ENCODE assay signal across 18 cellular contexts in the genomic region with DNA sequence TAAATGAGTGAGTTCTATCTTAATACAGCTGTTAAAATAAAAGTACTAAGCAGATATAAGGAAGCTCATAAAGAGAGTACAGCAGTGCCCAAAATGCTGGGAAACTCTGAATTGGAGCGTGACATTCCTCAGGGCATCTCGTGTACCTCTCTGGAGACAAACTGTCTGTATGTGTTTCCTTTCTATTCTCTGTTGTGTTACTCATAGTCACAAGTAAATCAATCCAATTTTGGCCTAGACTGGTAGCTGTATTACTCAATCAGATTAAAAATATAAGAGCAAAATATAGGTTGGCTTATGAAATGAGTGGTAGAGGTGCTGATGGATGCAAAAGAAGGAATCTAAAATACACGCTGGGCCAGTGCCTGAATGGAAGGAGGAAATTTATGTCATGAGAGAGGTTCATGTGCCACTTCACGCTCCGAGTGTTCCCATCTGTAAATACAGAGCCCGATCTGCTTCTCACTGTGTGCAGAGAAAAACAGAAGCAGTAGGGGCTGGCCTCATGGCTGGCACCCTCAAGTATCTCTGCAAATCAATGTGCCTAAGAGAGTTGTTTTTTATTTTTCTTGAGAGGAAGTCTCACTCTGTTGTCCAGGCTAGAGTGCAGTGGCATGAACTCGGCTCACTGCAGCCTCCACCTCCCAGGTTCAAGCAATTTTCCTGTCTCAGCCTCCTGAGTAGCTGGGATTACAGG. TPM values are rescaled to one million over a fixed set of nuclear protein-coding genes. Genes with fewer than 3 reads are reported as not detected.
DNase-seq lines count a peak whose midpoint lies in the region; ATAC-seq and TF ChIP-seq lines count a peak whose summit lies in the region.
"Had no signal": no experiment of that assay in that cellular context is flagged by ENCODE, and none has a peak within 500 bp of the region (broad histone marks: within the 10 kb centered on the region; RNA-seq: fewer than 3 reads in every experiment).

No MANE protein-coding gene starts in this region.

- H3K79me1 ChIP-seq in IMR-90 (ENCODE audit: low read depth in 1 of 2, low read length in 2 of 2) (no peaks in the 10 kb centered on the region), mesenchymal stem cell (replicated peaks; ENCODE audit: low read length, poor library complexity, severe bottlenecking) (no peaks in the 10 kb centered on the region)

- peak overlapping the region in 2 of 3 donors; percentile 5 to 38 for H3K27ac Mint-ChIP-seq in CD4-positive, CD25-positive, alpha-beta regulatory T cell
- peak overlapping the region; percentile 59 for H3K27ac Mint-ChIP-seq in activated CD4-positive, alpha-beta memory T cell treated with anti-CD3 and anti-CD28 coated beads for 36 hours
- peak overlapping the region in 1 of 7 donors; percentile 8 for H3K27ac Mint-ChIP-seq in CD4-positive, alpha-beta memory T cell
- H3K27ac Mint-ChIP-seq: dendritic cell treated with granulocyte-macrophage colony-stimulating factor and Interleukin-4, amounts not matched to agents 40 ng/mL and 50 ng/mL, for 4 days; IgD-negative memory B cell; stimulated activated memory B cell treated with anti-CD40 and anti-IgM and Interleukin-4, amounts not matched to agents 10 μg/mL and 1 μg/mL and 100 μg/mL, for 72 hours had no signal

- no peaks in the 10 kb centered on the region for H3K36me3 Mint-ChIP-seq in CD4-positive, CD25-positive, alpha-beta regulatory T cell
- no peaks in the 10 kb centered on the region for H3K36me3 Mint-ChIP-seq in activated CD4-positive, alpha-beta memory T cell treated with anti-CD3 and anti-CD28 coated beads for 36 hours
- no peaks in the 10 kb centered on the region for H3K36me3 Mint-ChIP-seq in CD4-positive, alpha-beta memory T cell
- H3K36me3 Mint-ChIP-seq: stimulated activated memory B cell treated with anti-CD40 and anti-IgM and Interleukin-4, amounts not matched to agents 10 μg/mL and 1 μg/mL and 100 μg/mL, for 72 hours had no signal

- no peak overlapping the region for H2AK9ac ChIP-seq in IMR-90 (replicated peaks; ENCODE audit: low read depth, low read length, poor library complexity)

- CTCF ChIA-PET in IMR-90 (lab: Yijun Ruan, JAX): no interaction called here
- CTCF ChIA-PET in activated CD4-positive, alpha-beta memory T cell treated with anti-CD3 and anti-CD28 coated beads for 36 hours (lab: Charles Lee): interaction anchor here (0.8 to 1.0 kb wide), 2 partner anchors 12 to 269 kb away, joined by 3 to 4 read pairs; no protein-coding TSS in a partner anchor
- CTCF ChIA-PET in CD4-positive, alpha-beta memory T cell (lab: Charles Lee; ENCODE audit: partially characterized antibody): interaction anchor here (1.0 kb wide), 2 partner anchors 14 to 254 kb away, joined by 3 read pairs; no protein-coding TSS in a partner anchor

- no peak overlapping the region for H2BK12ac ChIP-seq in mesenchymal stem cell (ENCODE audit: low read length in 2 of 2)

- ATAC-seq in CD4-positive, CD25-positive, alpha-beta regulatory T cell (ENCODE audit: low read depth in 2 of 2): no peak
- no peak for ATAC-seq in IMR-90 (ENCODE audit: low read depth)
- no peak for ATAC-seq in aorta (ENCODE audit: low FRiP score)
- ATAC-seq: stimulated activated memory B cell treated with anti-CD40 and anti-IgM and Interleukin-4, amounts not matched to agents 10 μg/mL and 1 μg/mL and 100 μg/mL, for 72 hours had no signal

- H3K9ac ChIP-seq in IMR-90 (ENCODE audit: low read depth, low read length) (no peak overlapping the region), mesenchymal stem cell (ENCODE audit: low read length) (peak overlapping the region; percentile 49)

- no peaks in the 10 kb centered on the region for H3K27me3 Mint-ChIP-seq in CD4-positive, CD25-positive, alpha-beta regulatory T cell
- H3K27me3 Mint-ChIP-seq in activated CD4-positive, alpha-beta memory T cell treated with anti-CD3 and anti-CD28 coated beads for 36 hours: no peaks in the 10 kb centered on the region
- no peaks in the 10 kb centered on the region for H3K27me3 Mint-ChIP-seq in CD4-positive, alpha-beta memory T cell
- H3K27me3 Mint-ChIP-seq: dendritic cell treated with granulocyte-macrophage colony-stimulating factor and Interleukin-4, amounts not matched to agents 40 ng/mL and 50 ng/mL, for 4 days had no signal

- POLR2A ChIA-PET in IMR-90 (lab: Charles Lee; ENCODE audit: unreplicated experiment): no interaction called here
- POLR2A ChIA-PET in activated CD4-positive, alpha-beta memory T cell treated with anti-CD3 and anti-CD28 coated beads for 36 hours (lab: Charles Lee): no interaction called here
- POLR2A ChIA-PET in CD4-positive, alpha-beta memory T cell (lab: Charles Lee; ENCODE audit: partially characterized antibody): no interaction called here

- intact Hi-C loops in IMR-90 (cut with micrococcal nuclease): no loop called here
- intact Hi-C loops in activated CD4-positive, alpha-beta memory T cell treated with anti-CD3 and anti-CD28 coated beads for 36 hours (cut with micrococcal nuclease): no loop called here
- intact Hi-C loops in CD4-positive, alpha-beta memory T cell (cut with micrococcal nuclease): no loop called here
- intact Hi-C loops in aorta (cut with DNase I): no loop called here

- H3K4me3 Mint-ChIP-seq in CD4-positive, CD25-positive, alpha-beta regulatory T cell: no peak overlapping the region
- peak overlapping the region; percentile 45 for H3K4me3 Mint-ChIP-seq in activated CD4-positive, alpha-beta memory T cell treated with anti-CD3 and anti-CD28 coated beads for 36 hours
- H3K4me3 Mint-ChIP-seq in CD4-positive, alpha-beta memory T cell: no peak overlapping the region
- H3K4me3 Mint-ChIP-seq: dendritic cell treated with granulocyte-macrophage colony-stimulating factor and Interleukin-4, amounts not matched to agents 40 ng/mL and 50 ng/mL, for 4 days; IgD-negative memory B cell; stimulated activated memory B cell treated with anti-CD40 and anti-IgM and Interleukin-4, amounts not matched to agents 10 μg/mL and 1 μg/mL and 100 μg/mL, for 72 hours had no signal

- H3K36me3 ChIP-seq in CD4-positive, CD25-positive, alpha-beta regulatory T cell (ENCODE audit: control insufficient read depth, insufficient read depth, low read length): no peaks in the 10 kb centered on the region
- no peaks in the 10 kb centered on the region for H3K36me3 ChIP-seq in IMR-90 (ENCODE audit: control insufficient read depth, insufficient read depth, low read length)
- no peaks in the 10 kb centered on the region for H3K36me3 ChIP-seq in mesenchymal stem cell (ENCODE audit: control insufficient read depth in 1 of 2, insufficient read depth in 2 of 2, low read depth in 1 of 2, low read length in 2 of 2)
- H3K36me3 ChIP-seq in CD4-positive, alpha-beta memory T cell (ENCODE audit: insufficient read depth, low read length): no peaks in the 10 kb centered on the region
- no peaks in the 10 kb centered on the region for H3K36me3 ChIP-seq in aorta (ENCODE audit: control insufficient read depth in 1 of 2, insufficient read depth in 2 of 2, low read length in 1 of 2)
- H3K36me3 ChIP-seq: SJCRH30 had no signal

- H2BK15ac ChIP-seq in IMR-90 (ENCODE audit: low read depth, low read length): no peak overlapping the region
- no peak overlapping the region for H2BK15ac ChIP-seq in mesenchymal stem cell (ENCODE audit: low read depth, poor library complexity, severe bottlenecking)

- H4K8ac ChIP-seq in IMR-90 (ENCODE audit: low read depth in 2 of 2, low read length in 2 of 2) (no peak overlapping the region), mesenchymal stem cell (ENCODE audit: low read length) (no peak overlapping the region)

- TF ChIP-seq RAD21 in IMR-90 (IDR thresholded peaks at IDR 0.05; ENCODE audit: low read length): no peak

- no peak for TF ChIP-seq CTCF in IMR-90 (conservative IDR thresholded peaks at IDR 0.05; ENCODE audit: low read depth, low read length)

- H2BK120ac ChIP-seq in IMR-90 (ENCODE audit: low read depth, low read length) (no peak overlapping the region), mesenchymal stem cell (ENCODE audit: low read depth, low read length) (no peak overlapping the region)

- no peak overlapping the region for H3K14ac ChIP-seq in IMR-90 (replicated peaks; ENCODE audit: low read depth, low read length)
- no peak overlapping the region for H3K14ac ChIP-seq in mesenchymal stem cell (ENCODE audit: low read length in 2 of 2)

- no peaks in the 10 kb centered on the region for H3K4me1 ChIP-seq in CD4-positive, CD25-positive, alpha-beta regulatory T cell (ENCODE audit: control insufficient read depth, insufficient read depth, low read length, poor library complexity, severe bottlenecking)
- no peaks in the 10 kb centered on the region for H3K4me1 ChIP-seq in IMR-90 (ENCODE audit: control insufficient read depth, insufficient read depth, low read length)
- no peaks in the 10 kb centered on the region for H3K4me1 ChIP-seq in mesenchymal stem cell (ENCODE audit: control insufficient read depth, insufficient read depth, low read depth, low read length)
- no peaks in the 10 kb centered on the region for H3K4me1 ChIP-seq in CD4-positive, alpha-beta memory T cell (ENCODE audit: insufficient read depth, low read length)
- no peaks in the 10 kb centered on the region for H3K4me1 ChIP-seq in aorta (ENCODE audit: control insufficient read depth in 1 of 2, insufficient read depth in 2 of 2, low read length in 2 of 2)
- H3K4me1 ChIP-seq: SJCRH30 had no signal

- H3K9me3 Mint-ChIP-seq in CD4-positive, CD25-positive, alpha-beta regulatory T cell: no peaks in the 10 kb centered on the region
- H3K9me3 Mint-ChIP-seq in activated CD4-positive, alpha-beta memory T cell treated with anti-CD3 and anti-CD28 coated beads for 36 hours: no peaks in the 10 kb centered on the region
- H3K9me3 Mint-ChIP-seq in CD4-positive, alpha-beta memory T cell: no peaks in the 10 kb centered on the region

- peaks cover 2% of the 10 kb centered on the region; the same call in 1 of the 2 replicates for H3K9me1 ChIP-seq in IMR-90 (ENCODE audit: insufficient read depth, low read length)

- H3K4ac ChIP-seq in IMR-90 (ENCODE audit: low read depth, low read length): no peak overlapping the region
- H3K4ac ChIP-seq in mesenchymal stem cell (ENCODE audit: low read depth in 1 of 2, low read length in 2 of 2): no peak overlapping the region

- no peak overlapping the region for H2BK5ac ChIP-seq in IMR-90 (ENCODE audit: low read depth, low read length, poor library complexity, severe bottlenecking)
- H2BK5ac ChIP-seq in mesenchymal stem cell (ENCODE audit: low read depth, low read length, poor library complexity, severe bottlenecking): no peak overlapping the region

- no peak overlapping the region for H3K18ac ChIP-seq in IMR-90 (ENCODE audit: low read depth, low read length)
- no peak overlapping the region for H3K18ac ChIP-seq in mesenchymal stem cell (ENCODE audit: low read depth in 1 of 2, low read length in 2 of 2)

- no peaks in the 10 kb centered on the region for H3K27me3 ChIP-seq in CD4-positive, CD25-positive, alpha-beta regulatory T cell (ENCODE audit: control insufficient read depth, insufficient read depth, low read length)
- H3K27me3 ChIP-seq in IMR-90 (ENCODE audit: control insufficient read depth, insufficient read depth, low read length): no peaks in the 10 kb centered on the region
- H3K27me3 ChIP-seq in mesenchymal stem cell (ENCODE audit: control insufficient read depth in 1 of 2, insufficient read depth in 1 of 2, low read length in 2 of 2): no peaks in the 10 kb centered on the region
- H3K27me3 ChIP-seq in CD4-positive, alpha-beta memory T cell (ENCODE audit: insufficient read depth, low read length): no peaks in the 10 kb centered on the region
- no peaks in the 10 kb centered on the region for H3K27me3 ChIP-seq in aorta (ENCODE audit: control insufficient read depth in 1 of 2, insufficient read depth in 2 of 2, low read length in 1 of 2)
- H3K27me3 ChIP-seq: SJCRH30 had no signal

- H2BK20ac ChIP-seq in IMR-90 (ENCODE audit: low read depth, low read length): no peak overlapping the region

- H3K27ac ChIP-seq in CD4-positive, CD25-positive, alpha-beta regulatory T cell (ENCODE audit: insufficient read depth, low read length, poor library complexity, severe bottlenecking): no peak overlapping the region
- H3K27ac ChIP-seq in IMR-90 (ENCODE audit: insufficient read depth, low read length) (no peak overlapping the region), mesenchymal stem cell (ENCODE audit: low read length, poor library complexity, severe bottlenecking) (no peak overlapping the region), aorta (ENCODE audit: low read depth in 1 of 2, low read length in 2 of 2) (no peak overlapping the region)
- H3K27ac ChIP-seq in CD4-positive, alpha-beta memory T cell (ENCODE audit: low read depth, low read length): no peak overlapping the region
- H3K27ac ChIP-seq: SJCRH30 had no signal

- in situ Hi-C loops in IMR-90 (cut with MboI; ENCODE audit: low sequenced_read_pairs): no loop called here

- H3K4me1 Mint-ChIP-seq in CD4-positive, CD25-positive, alpha-beta regulatory T cell: no peaks in the 10 kb centered on the region
- H3K4me1 Mint-ChIP-seq in activated CD4-positive, alpha-beta memory T cell treated with anti-CD3 and anti-CD28 coated beads for 36 hours (ENCODE audit: low read depth): no peaks in the 10 kb centered on the region
- peaks cover 0 to 5% (median 0%) of the 10 kb centered on the region in 4 donors for H3K4me1 Mint-ChIP-seq in CD4-positive, alpha-beta memory T cell
- H3K4me1 Mint-ChIP-seq: IgD-negative memory B cell; stimulated activated memory B cell treated with anti-CD40 and anti-IgM and Interleukin-4, amounts not matched to agents 10 μg/mL and 1 μg/mL and 100 μg/mL, for 72 hours had no signal

- H4K5ac ChIP-seq in IMR-90 (ENCODE audit: low read depth, low read length): no peak overlapping the region

- BruUV-seq in IMR-90 (replicated peaks; lab: Mats Ljungman, UMichigan): no TSS peak

- peak overlapping the region; percentile 13 for H2AFZ ChIP-seq in IMR-90 (replicated peaks; ENCODE audit: low read length, poor library complexity)
- no peak overlapping the region for H2AFZ ChIP-seq in mesenchymal stem cell (ENCODE audit: low read depth, low read length)

- WGBS in IMR-90 (ENCODE audit: extremely low coverage in 2 of 2, insufficient read length in 1 of 2), 2 experiments: 83% methylated on average over 4 of the region's 7 CpGs; no CpG with 5 or more reads in 1 of the 2 experiments
- WGBS in mesenchymal stem cell: 86% methylated on average over 7 of the region's 7 CpGs
- WGBS in aorta, 2 donors: 53 to 59% methylated on average over 7 of the region's 7 CpGs

- H3K23ac ChIP-seq in IMR-90 (ENCODE audit: low read depth, low read length): no peak overlapping the region
- H3K23ac ChIP-seq in mesenchymal stem cell (ENCODE audit: low read length in 2 of 2): no peak overlapping the region

- H3K4me2 ChIP-seq in IMR-90 (ENCODE audit: low read depth, low read length) (no peak overlapping the region), mesenchymal stem cell (ENCODE audit: low read length, poor library complexity, severe bottlenecking) (no peak overlapping the region)

- no peak overlapping the region for H3K4me3 ChIP-seq in CD4-positive, CD25-positive, alpha-beta regulatory T cell (ENCODE audit: low read depth, low read length)
- H3K4me3 ChIP-seq in IMR-90 (ENCODE audit: insufficient read depth, low read depth, low read length) (no peak overlapping the region), mesenchymal stem cell (ENCODE audit: insufficient read depth in 1 of 2, low read depth in 1 of 2, low read length in 2 of 2) (no peak overlapping the region), aorta (ENCODE audit: low read length in 2 of 2) (no peak overlapping the region)
- H3K4me3 ChIP-seq in CD4-positive, alpha-beta memory T cell (ENCODE audit: low read length in 2 of 2): no peak overlapping the region
- H3K4me3 ChIP-seq: SJCRH30 had no signal

- peak in 1 of 3 donors; percentile 30 for DNase-seq in CD4-positive, CD25-positive, alpha-beta regulatory T cell
- DNase-seq in IMR-90 (no peak), mesenchymal stem cell (no peak), HuH-7.5 (ENCODE audit: low spot score) (no peak), aorta (no peak)
- peak; percentile 25 for DNase-seq in activated CD4-positive, alpha-beta memory T cell treated with anti-CD3 and anti-CD28 coated beads for 36 hours
- DNase-seq in CD4-positive, alpha-beta memory T cell: no peak
- DNase-seq in stimulated activated CD4-positive, alpha-beta T cell treated with anti-CD3 and anti-CD28 coated beads, Interleukin-4, amount 100 ng/mL, for 24 hours: no peak
- DNase-seq: activated CD8-positive, alpha-beta memory T cell treated with anti-CD3 and anti-CD28 coated beads, Interleukin-2, amount 50 U/mL, for 48 hours; amniotic stem cell; DMS79; midbrain; NCI-H1694 treated with DMSO at 0.1 percent for 48 hours; SJCRH30; stimulated activated CD4-positive, alpha-beta T cell treated with anti-CD3 and anti-CD28 coated beads, Interleukin-2, amount 100 ng/mL, for 48 hours had no signal

- H3K56ac ChIP-seq in IMR-90 (ENCODE audit: extremely low read depth, insufficient read depth, low read length): no peak overlapping the region

- no peaks in the 10 kb centered on the region for H3K9me3 ChIP-seq in CD4-positive, CD25-positive, alpha-beta regulatory T cell (ENCODE audit: control insufficient read depth in 2 of 2, low read length in 2 of 2)
- no peaks in the 10 kb centered on the region for H3K9me3 ChIP-seq in IMR-90 (ENCODE audit: control insufficient read depth, insufficient read depth, low read length)
- H3K9me3 ChIP-seq in mesenchymal stem cell (ENCODE audit: control insufficient read depth, low read length): peaks cover 4% of the 10 kb centered on the region
- H3K9me3 ChIP-seq in CD4-positive, alpha-beta memory T cell (ENCODE audit: control insufficient read depth in 1 of 2, low read length in 2 of 2): no peaks in the 10 kb centered on the region
- no peaks in the 10 kb centered on the region for H3K9me3 ChIP-seq in aorta (ENCODE audit: control insufficient read depth, low read length)
- H3K9me3 ChIP-seq: SJCRH30 had no signal

- dilution Hi-C loops in IMR-90 (cut with HindIII; ENCODE audit: low sequenced_read_pairs, unreplicated experiment): no loop called here

- no peak for TF ChIP-seq POLR2A in IMR-90 (IDR thresholded peaks at IDR 0.05; ENCODE audit: low read depth, low read length)

- H4K91ac ChIP-seq in IMR-90 (ENCODE audit: insufficient read depth, low read depth, low read length) (no peak overlapping the region), mesenchymal stem cell (ENCODE audit: low read length) (no peak overlapping the region)

- H4K20me1 ChIP-seq in IMR-90 (ENCODE audit: insufficient read depth, low read length): no peaks in the 10 kb centered on the region

- H2AK5ac ChIP-seq in IMR-90 (ENCODE audit: low read depth, low read length) (no peak overlapping the region), mesenchymal stem cell (ENCODE audit: low read length, severe bottlenecking) (no peak overlapping the region)

RNA-seq across cellular contexts. Expression of a gene that starts 58.7 kb away (rescaled TPM):
- total RNA-seq in CD4-positive, CD25-positive, alpha-beta regulatory T cell: 370 TPM
- 100 to 1,000 TPM; 101 to 179 (median 128) TPM for polyA plus RNA-seq in CD4-positive, CD25-positive, alpha-beta regulatory T cell
- total RNA-seq in IMR-90 (2012; rRNA removed) (6.1 and 7.5 TPM in 2 replicates), aorta (10 to 100 TPM; 19.3 to 66.2 TPM)
- polyA plus RNA-seq in IMR-90 (2012; rRNA removed) (7.6 and 10.6 TPM in 2 replicates), aorta (10 to 100 TPM; 10.3 to 26.0 TPM)
- 4.6 and 11.3 TPM in 2 replicates for polyA plus RNA-seq in IMR-90 (2012; cell fraction: cytosol; rRNA removed)
- 6.4 and 25.4 TPM in 2 replicates for polyA plus RNA-seq in IMR-90 (2012; cell fraction: nucleus; rRNA removed; ENCODE audit: low replicate concordance)
- 10 to 100 TPM; 94.8 to 96.8 TPM for total RNA-seq in activated CD4-positive, alpha-beta memory T cell treated with anti-CD3 and anti-CD28 coated beads for 36 hours
- 1.3 TPM for polyA plus RNA-seq in mesenchymal stem cell (2013, experiment 1 of 2)
- 1.9 TPM for polyA plus RNA-seq in mesenchymal stem cell (2013, experiment 2 of 2)
- total RNA-seq in CD4-positive, alpha-beta memory T cell: 100 to 1,000 TPM; 146 to 154 TPM
- polyA plus RNA-seq in CD4-positive, alpha-beta memory T cell: 100 to 1,000 TPM; 137 to 156 TPM
- total RNA-seq: SJCRH30 had no signal
